Comparison of ENCODE assay signal across 10 cellular contexts in genomic region chr10:99235469-99235871, GRCh38. TPM values are rescaled to one million over a fixed set of nuclear protein-coding genes. Genes with fewer than 3 reads are reported as not detected.
A peak's percentile ranks its signal among the peaks of the same experiment; 100 is the strongest.
DNase-seq lines count a peak whose midpoint lies in the region; ATAC-seq and TF ChIP-seq lines count a peak whose summit lies in the region.
"Had no signal": no experiment of that assay in that cellular context is flagged by ENCODE, and none has a peak within 500 bp of the region (broad histone marks: within the 10 kb centered on the region; RNA-seq: fewer than 3 reads in every experiment).

TSS of gene HPSE2 (minus strand) at chr10:99235852.

- 0% methylated on average over 2 to 5 of the region's 8 CpGs for WGBS in mesodermal cell (ENCODE audit: insufficient coverage in 2 of 2), 2 experiments

- no peak for DNase-seq in activated T-cell treated with anti-CD3 and anti-CD28 coated beads, Interleukin-2, amount 50 U/mL, for 24 hours
- no peak for DNase-seq in activated T-cell treated with anti-CD3 and anti-CD28 coated beads for 4 hours
- no peak for DNase-seq in tibial artery
- DNase-seq in omental fat pad (ENCODE audit: low spot score) = no peak
- no peak for DNase-seq in head of caudate nucleus
- DNase-seq: activated gamma-delta T cell, SHP77 had no signal

- H3K4me1 Mint-ChIP-seq in activated T-cell treated with anti-CD3 and anti-CD28 coated beads, Interleukin-2, amount 50 U/mL, for 24 hours (ENCODE audit: low read depth) = peaks cover 32% of the 10 kb centered on the region
- H3K4me1 Mint-ChIP-seq in brain = peaks cover 38% of the 10 kb centered on the region

- TF ChIP-seq CTCF in brain (conservative IDR thresholded peaks at IDR 0.05) (no peak), tibial artery (IDR thresholded peaks at IDR 0.05) (no peak), omental fat pad (IDR thresholded peaks at IDR 0.05) (no peak)

- H3K4me3 Mint-ChIP-seq in activated T-cell treated with anti-CD3 and anti-CD28 coated beads, Interleukin-2, amount 50 U/mL, for 24 hours = peak within 1 kb of the TSS; percentile 72
- peak within 1 kb of the TSS; percentile 7 to 80 (median 74) for H3K4me3 Mint-ChIP-seq in brain

- H3K27ac ChIP-seq in mesodermal cell (ENCODE audit: low read depth, low read length, severe bottlenecking) (no peak within 1 kb of the TSS), tibial artery (peak within 1 kb of the TSS; percentile 70 to 86)

- peaks cover 82% of the 10 kb centered on the region for H3K27me3 Mint-ChIP-seq in activated T-cell treated with anti-CD3 and anti-CD28 coated beads, Interleukin-2, amount 50 U/mL, for 24 hours
- peaks cover 86% of the 10 kb centered on the region for H3K27me3 Mint-ChIP-seq in brain

- H3K36me3 ChIP-seq in mesodermal cell (ENCODE audit: control insufficient read depth, insufficient read depth, low read length) (no peaks in the 10 kb centered on the region), tibial artery (no peaks in the 10 kb centered on the region)

- H3K27ac Mint-ChIP-seq in activated T-cell treated with anti-CD3 and anti-CD28 coated beads, Interleukin-2, amount 50 U/mL, for 24 hours = no peak within 1 kb of the TSS
- H3K27ac Mint-ChIP-seq in brain = peak within 1 kb of the TSS in 1 of 5 experiments; percentile 65

- peak within 1 kb of the TSS; percentile 35 for H3K4me3 ChIP-seq in mesodermal cell (ENCODE audit: extremely low read depth, insufficient read depth, low read length, poor library complexity, severe bottlenecking)
- peak within 1 kb of the TSS; percentile 57 to 60 for H3K4me3 ChIP-seq in tibial artery

- no peak for ATAC-seq in omental fat pad (ENCODE audit: low FRiP score)
- ATAC-seq in GM19351 (IDR thresholded peaks at IDR 0.05; ENCODE audit: unreplicated experiment) = no peak

- peaks cover 0 to 35% of the 10 kb centered on the region in 2 donors for H3K27me3 ChIP-seq in tibial artery

- no peaks in the 10 kb centered on the region for H3K36me3 Mint-ChIP-seq in activated T-cell treated with anti-CD3 and anti-CD28 coated beads, Interleukin-2, amount 50 U/mL, for 24 hours (ENCODE audit: low read depth)
- no peaks in the 10 kb centered on the region for H3K36me3 Mint-ChIP-seq in brain

- H3K4me1 ChIP-seq in mesodermal cell (ENCODE audit: control insufficient read depth, insufficient read depth, low read length, poor library complexity, severe bottlenecking) (peaks cover 25% of the 10 kb centered on the region), tibial artery (peaks cover 0 to 32% (median 21%) of the 10 kb centered on the region in 4 donors)

- H3K9me3 ChIP-seq in mesodermal cell (ENCODE audit: control insufficient read depth, low read length) (no peaks in the 10 kb centered on the region), tibial artery (no peaks in the 10 kb centered on the region)

- no peaks in the 10 kb centered on the region for H3K9me3 Mint-ChIP-seq in activated T-cell treated with anti-CD3 and anti-CD28 coated beads, Interleukin-2, amount 50 U/mL, for 24 hours
- peaks cover 0 to 2% (median 0%) of the 10 kb centered on the region in 5 experiments for H3K9me3 Mint-ChIP-seq in brain

- intact Hi-C loops in tibial artery (cut with DNase I; ENCODE audit: low total_unique reads) (no loop called here), head of caudate nucleus (cut with DNase I) (no loop called here)

RNA-seq across cellular contexts. Expression of gene HPSE2, which starts in this region (rescaled TPM):
- polyA plus RNA-seq in brain (ENCODE audit: insufficient read depth, low read depth, low replicate concordance) = 4.5 TPM
- polyA plus RNA-seq in mesodermal cell (2013, experiment 1 of 2) = 0.55 TPM
- 0.66 TPM for polyA plus RNA-seq in mesodermal cell (2013, experiment 2 of 2)
- 1 to 10 TPM in 1 of 4 donors, under 1 TPM in 3; 0.24 to 1.5 (median 0.46) TPM for total RNA-seq in omental fat pad
